In genomic region chr7:5231811-5232484, GRCh38 we compare ENCODE assay signal across 7 cellular contexts. TPM values are rescaled to one million over a fixed set of nuclear protein-coding genes. Genes with fewer than 3 reads are reported as not detected.
DNase-seq lines count a peak whose midpoint lies in the region; ATAC-seq and TF ChIP-seq lines count a peak whose summit lies in the region.

No MANE protein-coding gene starts in this region.

- CTCF ChIA-PET in T-cell (lab: Charles Lee) = no interaction called here

- DNase-seq in T-cell (peak in 1 of 34 experiments; percentile 32), ovary (no peak)
- DNase-seq in stimulated activated naive CD8-positive, alpha-beta T cell treated with anti-CD3 and anti-CD28 coated beads, Interleukin-15, Interleukin-2, amounts not matched to agents 100 U/mL and 50 U/mL, for 24 hours = no peak
- DNase-seq in activated CD4-positive, alpha-beta T cell treated with anti-CD3 and anti-CD28 coated beads, Interleukin-2, amount 50 U/mL, for 4 hours = no peak
- DNase-seq in activated naive CD4-positive, alpha-beta T cell (lab: John Stamatoyannopoulos, UW) = no peak

- no peaks in the 10 kb centered on the region for H3K36me3 ChIP-seq in ovary

- H3K27ac ChIP-seq in ovary = no peak overlapping the region

- POLR2A ChIA-PET in T-cell (lab: Charles Lee) = no interaction called here

- ATAC-seq in GM19043 (IDR thresholded peaks at IDR 0.05; ENCODE audit: low read depth, unreplicated experiment) (peak; percentile 49), HG02938 (IDR thresholded peaks at IDR 0.05; ENCODE audit: unreplicated experiment) (peak; percentile 61), T-cell (replicated peaks in 1 of 4) (peak; percentile 42 to 69 (median 55))
- peak; percentile 48 for ATAC-seq in stimulated activated naive CD8-positive, alpha-beta T cell treated with anti-CD3 and anti-CD28 coated beads, Interleukin-15, Interleukin-2, amounts not matched to agents 100 U/mL and 50 U/mL, for 24 hours

- peaks cover 0 to 5% of the 10 kb centered on the region in 2 donors for H3K27me3 Mint-ChIP-seq in T-cell

- TF ChIP-seq EP300 in ovary (IDR thresholded peaks at IDR 0.05) = no peak

- H3K27me3 ChIP-seq in ovary = no peaks in the 10 kb centered on the region

- no peak overlapping the region for H3K4me3 ChIP-seq in ovary

- peak overlapping the region; percentile 67 to 88 for H3K27ac Mint-ChIP-seq in T-cell

- intact Hi-C loops in ovary (cut with DNase I) = loop anchor here in 2 of 4 donors (10.0 kb wide), 2 partner anchors 123 to 223 kb away; no protein-coding TSS in a partner anchor

- 77 to 85% (median 84%) methylated on average over 25 of the region's 25 CpGs for WGBS in ovary, 3 donors

- H3K9me3 ChIP-seq in ovary = no peaks in the 10 kb centered on the region

- no peak for TF ChIP-seq POLR2A in ovary (IDR thresholded peaks at IDR 0.05)

- no peaks in the 10 kb centered on the region for H3K4me1 ChIP-seq in ovary (ENCODE audit: insufficient read depth)

- H3K36me3 Mint-ChIP-seq in T-cell = peaks cover 41% of the 10 kb centered on the region

- no peaks in the 10 kb centered on the region for H3K9me3 Mint-ChIP-seq in T-cell

- peaks cover 19 to 45% (median 43%) of the 10 kb centered on the region in 3 donors for H3K4me1 Mint-ChIP-seq in T-cell

- H3K4me3 Mint-ChIP-seq in T-cell = peak overlapping the region in 1 of 3 donors; percentile 86

- no peak for TF ChIP-seq CTCF in ovary (IDR thresholded peaks at IDR 0.05)

RNA-seq across cellular contexts. Expression of gene WIPI2, which starts 41.9 kb away (rescaled TPM):
- total RNA-seq in T-cell (100 to 1,000 TPM in 2 of 5 donors, 10 to 100 TPM in 3; 84.5 to 108 (median 93.5) TPM), ovary (10 to 100 TPM; 34.6 to 53.8 (median 48.6) TPM)
- polyA plus RNA-seq in ovary = 10 to 100 TPM; 34.6 to 65.0 TPM

RNA-seq across cellular contexts. Expression of gene SLC29A4, which starts 50.8 kb away (rescaled TPM):
- total RNA-seq in T-cell (under 1 TPM; 0.20 to 0.49 (median 0.32) TPM), ovary (1 to 10 TPM; 1.1 to 9.9 (median 2.2) TPM)
- polyA plus RNA-seq in ovary = 1 to 10 TPM; 2.1 to 2.9 TPM
